Comparison of ENCODE assay signal across 12 cellular contexts in the genomic region with DNA sequence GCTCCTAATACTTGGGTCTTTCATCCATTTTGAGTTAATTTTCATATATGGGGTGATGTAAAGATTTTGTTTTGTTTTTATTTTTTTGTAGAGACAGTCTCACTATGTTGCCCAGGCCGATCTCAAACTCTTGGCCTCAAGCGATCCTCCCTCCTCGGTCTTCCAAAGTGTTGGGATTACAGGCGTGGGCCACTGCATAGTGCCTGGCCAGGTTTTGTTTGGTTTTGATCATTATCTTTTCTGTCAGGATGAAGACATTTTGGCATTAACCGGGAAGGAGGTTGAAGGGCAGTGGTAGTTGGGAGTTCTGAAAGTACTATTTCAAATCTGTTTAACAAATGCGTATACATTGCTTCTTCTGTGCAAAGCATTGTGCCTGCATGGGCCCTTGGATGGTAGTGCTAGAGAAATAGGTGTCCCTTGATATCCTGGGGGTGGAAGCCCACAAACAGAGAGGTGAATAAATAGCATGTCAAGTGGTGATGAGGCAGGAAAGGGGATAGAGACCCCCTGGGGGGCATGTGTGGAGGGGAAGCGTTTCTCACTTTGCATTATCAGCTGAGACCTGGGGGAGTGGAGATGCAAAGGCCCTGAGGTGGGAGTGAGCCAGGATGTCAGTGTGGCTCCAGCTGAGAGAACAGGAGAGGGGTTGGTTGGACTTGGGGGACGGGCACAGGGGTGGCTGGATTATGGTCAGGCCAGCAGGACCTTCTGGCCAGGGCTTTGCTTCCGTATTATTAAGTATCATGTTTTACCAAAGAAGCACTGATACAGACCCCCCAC. TPM values are rescaled to one million over a fixed set of nuclear protein-coding genes. Genes with fewer than 3 reads are reported as not detected.
A peak's percentile ranks its signal among the peaks of the same experiment; 100 is the strongest.
DNase-seq lines count a peak whose midpoint lies in the region; ATAC-seq and TF ChIP-seq lines count a peak whose summit lies in the region.
"Had no signal": no experiment of that assay in that cellular context is flagged by ENCODE, and none has a peak within 500 bp of the region (broad histone marks: within the 10 kb centered on the region; RNA-seq: fewer than 3 reads in every experiment).

No MANE protein-coding gene starts in this region.

- H3K4me1 ChIP-seq in smooth muscle cell (ENCODE audit: low read depth) = peaks cover 4% of the 10 kb centered on the region

- DNase-seq in activated naive CD4-positive, alpha-beta T cell treated with anti-CD3 and anti-CD28 coated beads for 36 hours = no peak
- DNase-seq in activated naive CD4-positive, alpha-beta T cell treated with anti-CD3 and anti-CD28 coated beads, Interleukin-2, amount 50 U/mL, for 16 hours = no peak
- DNase-seq in T-cell (no peak), endothelial cell (ENCODE audit: low spot score) (no peak), smooth muscle cell (lab: John Stamatoyannopoulos, UW; ENCODE audit: unreplicated experiment) (no peak), GM19240 (ENCODE audit: insufficient read length, low spot score) (no peak), SKM-1 (lab: John Stamatoyannopoulos, UW; ENCODE audit: unreplicated experiment) (no peak)
- DNase-seq in central memory CD4-positive, alpha-beta T cell = no peak
- DNase-seq: left ventricle myocardium inferior; NCI-H2029; NK-92 treated with Interleukin-12 subunit alpha and Interleukin-12 subunit beta, amount 100 ng/mL, for 24 hours had no signal

- intact Hi-C loops in activated naive CD4-positive, alpha-beta T cell treated with anti-CD3 and anti-CD28 coated beads for 36 hours (cut with micrococcal nuclease) = loop anchor here (1.0 to 2.0 kb wide), 4 partner anchors 12 to 62 kb away; no protein-coding TSS in a partner anchor

- no peaks in the 10 kb centered on the region for H3K27me3 Mint-ChIP-seq in activated naive CD4-positive, alpha-beta T cell treated with anti-CD3 and anti-CD28 coated beads for 36 hours (ENCODE audit: low read depth)
- H3K27me3 Mint-ChIP-seq in T-cell (no peaks in the 10 kb centered on the region), endothelial cell (ENCODE audit: unreplicated experiment) (peaks cover 4% of the 10 kb centered on the region)

- TF ChIP-seq CTCF in endothelial cell (IDR thresholded peaks at IDR 0.05; ENCODE audit: unreplicated experiment) (no peak), smooth muscle cell (IDR thresholded peaks at IDR 0.05; ENCODE audit: borderline replicate concordance, insufficient read depth, poor library complexity, severe bottlenecking) (no peak)

- H3F3A ChIP-seq in smooth muscle cell (ENCODE audit: low read depth) = peaks cover 15% of the 10 kb centered on the region

- H3K9me3 ChIP-seq in smooth muscle cell (replicated peaks; ENCODE audit: low read depth) = no peaks in the 10 kb centered on the region
- H3K9me3 ChIP-seq: left ventricle myocardium inferior had no signal

- no peaks in the 10 kb centered on the region for H3K27me3 ChIP-seq in smooth muscle cell (ENCODE audit: low read depth)

- peak overlapping the region; percentile 13 for H3K4me2 ChIP-seq in smooth muscle cell

- H3K79me2 ChIP-seq in smooth muscle cell (ENCODE audit: low read depth) = peaks cover 98% of the 10 kb centered on the region

- H3K27ac ChIP-seq in smooth muscle cell (ENCODE audit: low read depth) = peak overlapping the region; percentile 59
- H3K27ac ChIP-seq: left ventricle myocardium inferior, SK-N-MC had no signal

- peaks cover 100% of the 10 kb centered on the region for H4K20me1 ChIP-seq in smooth muscle cell (ENCODE audit: low read depth)

- no peaks in the 10 kb centered on the region for H3K36me3 ChIP-seq in smooth muscle cell (ENCODE audit: low read depth)
- H3K36me3 ChIP-seq: left ventricle myocardium inferior had no signal

- peak overlapping the region; percentile 66 for H3K27ac Mint-ChIP-seq in activated naive CD4-positive, alpha-beta T cell treated with anti-CD3 and anti-CD28 coated beads for 36 hours
- H3K27ac Mint-ChIP-seq in T-cell = peak overlapping the region; percentile 84 to 93
- H3K27ac Mint-ChIP-seq in endothelial cell (ENCODE audit: unreplicated experiment) = peak overlapping the region; percentile 17

- H3K36me3 Mint-ChIP-seq in activated naive CD4-positive, alpha-beta T cell treated with anti-CD3 and anti-CD28 coated beads for 36 hours (ENCODE audit: low read depth) = peaks cover 18% of the 10 kb centered on the region
- H3K36me3 Mint-ChIP-seq in T-cell (peaks cover 8% of the 10 kb centered on the region), endothelial cell (ENCODE audit: low read depth, unreplicated experiment) (peaks cover 16% of the 10 kb centered on the region)

- peaks cover 82% of the 10 kb centered on the region for H3K4me1 Mint-ChIP-seq in activated naive CD4-positive, alpha-beta T cell treated with anti-CD3 and anti-CD28 coated beads for 36 hours (ENCODE audit: low read depth)
- H3K4me1 Mint-ChIP-seq in T-cell (peaks cover 78 to 88% (median 86%) of the 10 kb centered on the region in 3 donors), endothelial cell (ENCODE audit: unreplicated experiment) (peaks cover 36% of the 10 kb centered on the region)

- H3K4me3 Mint-ChIP-seq in activated naive CD4-positive, alpha-beta T cell treated with anti-CD3 and anti-CD28 coated beads for 36 hours = no peak overlapping the region
- H3K4me3 Mint-ChIP-seq in T-cell (peak overlapping the region in 1 of 3 donors; percentile 41), endothelial cell (ENCODE audit: unreplicated experiment) (no peak overlapping the region)

- 80% methylated on average over 9 of the region's 9 CpGs for WGBS in smooth muscle cell (ENCODE audit: low lambda C conversion rate)

- H3K9me3 Mint-ChIP-seq in activated naive CD4-positive, alpha-beta T cell treated with anti-CD3 and anti-CD28 coated beads for 36 hours = peaks cover 9% of the 10 kb centered on the region
- H3K9me3 Mint-ChIP-seq in T-cell (no peaks in the 10 kb centered on the region), endothelial cell (ENCODE audit: unreplicated experiment) (no peaks in the 10 kb centered on the region)

- H3K9ac ChIP-seq in smooth muscle cell (ENCODE audit: low read depth) = no peak overlapping the region

- CTCF ChIA-PET in activated naive CD4-positive, alpha-beta T cell treated with anti-CD3 and anti-CD28 coated beads for 36 hours (lab: Charles Lee) = interaction anchor here (0.6 to 1.8 kb wide), 2 partner anchors 43 to 761 kb away, joined by 3 to 7 read pairs; no protein-coding TSS in a partner anchor
- CTCF ChIA-PET in T-cell (lab: Charles Lee) = interaction anchor here in 1 of 2 donors (0.6 to 1.1 kb wide), 2 partner anchors 24 to 40 kb away, joined by 3 read pairs; no protein-coding TSS in a partner anchor

- ATAC-seq in T-cell (replicated peaks in 1 of 4) = no peak

- POLR2A ChIA-PET in T-cell (lab: Charles Lee) = interaction anchor here (0.6 to 1.0 kb wide), 2 partner anchors 43 to 106 kb away, joined by 3 to 4 read pairs; no protein-coding TSS in a partner anchor

- H3K4me3 ChIP-seq in smooth muscle cell = no peak overlapping the region
- H3K4me3 ChIP-seq: left ventricle myocardium inferior, SK-N-MC had no signal

- H2AFZ ChIP-seq in smooth muscle cell (ENCODE audit: low read depth) = no peak overlapping the region

RNA-seq across cellular contexts. Expression of a gene that starts 41.4 kb away (rescaled TPM):
- 100 to 1,000 TPM in 1 of 2 experiments, 10 to 100 TPM in 1; 91.2 to 100 TPM for total RNA-seq in activated naive CD4-positive, alpha-beta T cell treated with anti-CD3 and anti-CD28 coated beads for 36 hours
- total RNA-seq in T-cell (100 to 1,000 TPM; 114 to 144 (median 133) TPM), endothelial cell (ENCODE audit: unreplicated experiment) (150 TPM), smooth muscle cell (26.8 and 27.1 TPM in 2 replicates)
- 27.0 and 38.3 TPM in 2 replicates for polyA plus RNA-seq in smooth muscle cell

Comparison
In these comparisons a context has a peak if more than half of its experiments do, and no peak if none do; other contexts are left out.
1. H3K27ac Mint-ChIP-seq: peak in every context shown above with its lines; median percentile 88 in T-cell; 66 in activated naive CD4-positive, alpha-beta T cell treated with anti-CD3 and anti-CD28 coated beads for 36 hours; 17 in endothelial cell.